ENCODE assay signal across 18 cellular contexts in the genomic region with DNA sequence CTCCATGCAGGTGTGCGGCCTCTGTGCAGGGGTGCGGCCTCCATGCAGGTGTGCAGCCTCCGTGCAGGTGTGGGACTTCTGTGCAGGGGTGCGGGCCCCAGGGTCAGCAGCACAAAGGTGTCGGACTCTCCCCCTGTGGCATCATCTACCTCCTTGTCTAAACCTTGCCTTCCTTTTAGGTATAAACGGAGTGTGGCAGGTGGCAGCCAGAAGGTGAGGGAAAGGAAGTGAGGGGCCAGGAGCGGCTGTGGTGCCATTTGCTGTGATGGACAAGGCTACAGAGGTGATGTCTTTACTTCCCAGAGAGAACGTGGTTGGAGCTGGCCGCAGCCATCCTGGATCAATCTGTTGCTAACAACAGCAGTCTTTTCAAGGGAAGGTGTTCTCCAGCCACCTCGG. TPM values are rescaled to one million over a fixed set of nuclear protein-coding genes. Genes with fewer than 3 reads are reported as not detected.
"Had no signal": no experiment of that assay in that cellular context is flagged by ENCODE, and none has a peak within 500 bp of the region (broad histone marks: within the 10 kb centered on the region; RNA-seq: fewer than 3 reads in every experiment).

No MANE protein-coding gene starts in this region.

- DNase-seq: cortex of kidney; effector memory CD8-positive, alpha-beta T cell; gastrocnemius medialis; heart right ventricle; left colon; left ventricle myocardium superior; mucosa of descending colon; naive thymus-derived CD8-positive, alpha-beta T cell; stimulated activated CD4-positive, alpha-beta T cell treated with anti-CD3 and anti-CD28 coated beads, Interleukin-2, amount 100 ng/mL, for 24 hours; stimulated activated CD4-positive, alpha-beta T cell treated with anti-CD3 and anti-CD28 coated beads, Interleukin-4, amount 100 ng/mL, for 4 hours; stimulated activated naive CD4-positive, alpha-beta T cell treated with Interleukin-2 at 50 U/mL for 16 hours; trophoblast cell had no signal

- H3K27ac ChIP-seq: dorsolateral prefrontal cortex, epithelial cell of prostate, esophagus muscularis mucosa, gastrocnemius medialis, heart right ventricle, skin epidermis had no signal

- H3K36me3 ChIP-seq: esophagus muscularis mucosa, gastrocnemius medialis, heart right ventricle had no signal

- H3K4me1 ChIP-seq: esophagus muscularis mucosa, gastrocnemius medialis, heart right ventricle had no signal

- H3K4me3 ChIP-seq: dorsolateral prefrontal cortex, esophagus muscularis mucosa, gastrocnemius medialis, heart right ventricle, lung, mucosa of descending colon, skin epidermis had no signal

- H3K9me3 ChIP-seq: gastrocnemius medialis, mucosa of descending colon had no signal

RNA-seq across cellular contexts. Expression of a gene that starts 9.1 kb away (rescaled TPM):
- polyA plus RNA-seq: naive thymus-derived CD8-positive, alpha-beta T cell had no signal

RNA-seq across cellular contexts. Expression of a gene that starts 57.8 kb away (rescaled TPM):
- polyA plus RNA-seq: neural cell had no signal
